In genomic region chr7:152336754-152337368, GRCh38 we compare ENCODE assay signal across 8 cellular contexts.
A peak's percentile ranks its signal among the peaks of the same experiment; 100 is the strongest.
DNase-seq lines count a peak whose midpoint lies in the region; ATAC-seq, FAIRE-seq and TF ChIP-seq lines count a peak whose summit lies in the region.

No MANE protein-coding gene starts in this region.

- no peak overlapping the region for H4K8ac ChIP-seq in mesenchymal stem cell (ENCODE audit: low read length)

- no peak overlapping the region for H2BK12ac ChIP-seq in mesenchymal stem cell (ENCODE audit: low read length in 2 of 2)

- no peak overlapping the region for H2BK5ac ChIP-seq in mesenchymal stem cell (ENCODE audit: low read depth, low read length, poor library complexity, severe bottlenecking)

- H3K27me3 ChIP-seq in dorsolateral prefrontal cortex: no peaks in the 10 kb centered on the region
- no peaks in the 10 kb centered on the region for H3K27me3 ChIP-seq in mesenchymal stem cell (ENCODE audit: control insufficient read depth in 1 of 2, insufficient read depth in 1 of 2, low read length in 2 of 2)

- H2AFZ ChIP-seq in mesenchymal stem cell (ENCODE audit: low read depth, low read length): no peak overlapping the region

- H3K4me1 ChIP-seq in mesenchymal stem cell (ENCODE audit: control insufficient read depth, insufficient read depth, low read depth, low read length): peaks cover 3% of the 10 kb centered on the region

- no peaks in the 10 kb centered on the region for H3K36me3 ChIP-seq in mesenchymal stem cell (ENCODE audit: control insufficient read depth in 1 of 2, insufficient read depth in 2 of 2, low read depth in 1 of 2, low read length in 2 of 2)

- no peak overlapping the region for H2BK120ac ChIP-seq in mesenchymal stem cell (ENCODE audit: low read depth, low read length)

- H3K27ac ChIP-seq in dorsolateral prefrontal cortex (peak overlapping the region in 36 of 59 donors; percentile 4 to 77 (median 58)), mesenchymal stem cell (ENCODE audit: low read length, poor library complexity, severe bottlenecking) (no peak overlapping the region)

- H3K18ac ChIP-seq in mesenchymal stem cell (ENCODE audit: low read depth in 1 of 2, low read length in 2 of 2): no peak overlapping the region

- no peaks in the 10 kb centered on the region for H3K9me3 ChIP-seq in mesenchymal stem cell (ENCODE audit: control insufficient read depth, low read length)

- DNase-seq in DMS153 (lab: John Stamatoyannopoulos, UW) (peak; percentile 7), HPDE6-E6E7 (ENCODE audit: extremely low spot score) (peak; percentile 17), RPMI8226 (peak; percentile 55), dorsolateral prefrontal cortex (peak in 1 of 10 donors; percentile 10), mesenchymal stem cell (peak; percentile 58), NOMO-1 treated with DMSO at 0.1 percent for 48 hours (lab: John Stamatoyannopoulos, UW; ENCODE audit: unreplicated experiment) (no peak), frontal cortex (ENCODE audit: low spot score in 2 of 2) (no peak)

- no peak overlapping the region for H3K23ac ChIP-seq in mesenchymal stem cell (ENCODE audit: low read length in 2 of 2)

- no peak overlapping the region for H2AK5ac ChIP-seq in mesenchymal stem cell (ENCODE audit: low read length, severe bottlenecking)

- peak overlapping the region; percentile 80 for H3K9ac ChIP-seq in mesenchymal stem cell (ENCODE audit: low read length)

- peak overlapping the region in 10 of 59 donors; percentile 9 to 51 (median 38) for H3K4me3 ChIP-seq in dorsolateral prefrontal cortex
- no peak overlapping the region for H3K4me3 ChIP-seq in mesenchymal stem cell (ENCODE audit: insufficient read depth in 1 of 2, low read depth in 1 of 2, low read length in 2 of 2)

- H4K91ac ChIP-seq in mesenchymal stem cell (ENCODE audit: low read length): no peak overlapping the region

- H2BK15ac ChIP-seq in mesenchymal stem cell (ENCODE audit: low read depth, poor library complexity, severe bottlenecking): peak overlapping the region; percentile 7

- intact Hi-C loops in dorsolateral prefrontal cortex (cut with DNase I): loop anchor here in 1 of 2 donors (5.0 kb wide), 3 partner anchors 100 to 340 kb away; partner anchors contain the start of genes KMT2C and XRCC2

- peak; percentile 47 for ATAC-seq in GM19324 (IDR thresholded peaks at IDR 0.05; ENCODE audit: low FRiP score, unreplicated experiment)

- peak in 55 of 56 donors; percentile 9 to 71 (median 52) for TF ChIP-seq CTCF in dorsolateral prefrontal cortex (IDR thresholded peaks at IDR 0.05 in 54 of 56, conservative IDR thresholded peaks at IDR 0.05 in 2 of 56; ENCODE audit: low read depth in 1 of 56, partially characterized antibody in 56 of 56)

- H3K4ac ChIP-seq in mesenchymal stem cell (ENCODE audit: low read depth in 1 of 2, low read length in 2 of 2): no peak overlapping the region

- FAIRE-seq in frontal cortex (lab: Jason Lieb, UNC): no peak

- no peak overlapping the region for H3K14ac ChIP-seq in mesenchymal stem cell (ENCODE audit: low read length in 2 of 2)

- no peak overlapping the region for H3K4me2 ChIP-seq in mesenchymal stem cell (ENCODE audit: low read length, poor library complexity, severe bottlenecking)

- 37% methylated on average over 4 of the region's 4 CpGs for WGBS in mesenchymal stem cell

- peaks cover 14% of the 10 kb centered on the region for H3K79me1 ChIP-seq in mesenchymal stem cell (replicated peaks; ENCODE audit: low read length, poor library complexity, severe bottlenecking)

Comparison
In these comparisons a context has a peak if more than half of its experiments do, and no peak if none do; other contexts are left out.
1. DNase-seq: peak in DMS153 (single experiment), HPDE6-E6E7 (single experiment), RPMI8226 (single experiment) and mesenchymal stem cell (single experiment); none in NOMO-1 treated with DMSO at 0.1 percent for 48 hours (single experiment) and frontal cortex (0 of 2).